Comparison of ENCODE assay signal across 18 cellular contexts in the genomic region with DNA sequence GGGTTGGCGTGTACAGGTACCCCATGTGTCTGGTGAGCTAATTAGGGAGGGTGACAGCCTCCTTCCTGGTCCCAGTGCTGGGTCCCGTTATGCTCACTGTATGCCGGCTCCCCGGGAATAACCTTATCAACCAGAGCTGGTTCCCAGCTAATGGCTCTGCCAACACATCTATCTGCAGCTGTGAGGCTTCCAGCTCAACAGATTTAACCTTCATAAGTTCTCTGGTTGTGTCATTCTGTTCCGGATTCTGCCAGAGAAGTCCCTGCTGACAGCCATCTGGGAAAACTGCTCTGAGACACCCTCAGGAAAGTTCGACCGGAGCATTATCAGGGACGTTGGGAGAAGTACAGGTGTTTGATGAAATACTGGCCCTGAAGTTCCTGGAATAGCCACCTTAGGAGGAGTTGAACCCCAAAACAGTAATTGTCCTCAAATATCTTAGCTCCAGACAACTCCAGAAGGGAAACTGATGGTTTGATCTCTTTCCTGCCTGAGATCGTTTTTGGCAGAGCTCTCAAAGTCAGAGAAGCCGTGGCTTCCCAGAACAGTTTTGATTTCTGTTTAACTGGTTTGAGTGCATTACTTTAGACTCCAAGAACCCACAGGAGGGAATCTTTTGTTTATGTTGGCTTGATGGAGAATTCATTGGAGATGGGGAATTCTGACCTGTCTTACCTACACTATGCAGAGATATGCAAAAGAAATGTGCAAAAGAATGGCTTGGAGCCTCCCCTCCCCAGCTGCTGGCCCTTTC. TPM values are rescaled to one million over a fixed set of nuclear protein-coding genes. Genes with fewer than 3 reads are reported as not detected.
DNase-seq lines count a peak whose midpoint lies in the region; ATAC-seq and TF ChIP-seq lines count a peak whose summit lies in the region.
"Had no signal": no experiment of that assay in that cellular context is flagged by ENCODE, and none has a peak within 500 bp of the region (broad histone marks: within the 10 kb centered on the region; RNA-seq: fewer than 3 reads in every experiment).

No MANE protein-coding gene starts in this region.

- no peaks in the 10 kb centered on the region for H3K27me3 ChIP-seq in SK-N-SH (ENCODE audit: insufficient read depth)
- H3K27me3 ChIP-seq in esophagus (ENCODE audit: control insufficient read depth in 1 of 2, insufficient read depth in 2 of 2, low read length in 2 of 2), result no peaks in the 10 kb centered on the region
- no peaks in the 10 kb centered on the region for H3K27me3 ChIP-seq in lower lobe of right lung (ENCODE audit: low read depth)
- no peaks in the 10 kb centered on the region for H3K27me3 ChIP-seq in sigmoid colon
- H3K27me3 ChIP-seq: MG63, SJCRH30, uterus had no signal

- no peak overlapping the region for H2AFZ ChIP-seq in SK-N-SH (ENCODE audit: low read depth)
- H2AFZ ChIP-seq: GM23338 had no signal

- no peaks in the 10 kb centered on the region for H3K9me2 ChIP-seq in SK-N-SH

- no peak overlapping the region for H3K4me3 ChIP-seq in SK-N-SH (ENCODE audit: low read depth in 2 of 2, low read length in 1 of 2)
- H3K4me3 ChIP-seq in esophagus (ENCODE audit: low read depth in 1 of 2, low read length in 2 of 2), result no peak overlapping the region
- H3K4me3 ChIP-seq in lower lobe of right lung, result no peak overlapping the region
- no peak overlapping the region for H3K4me3 ChIP-seq in sigmoid colon
- H3K4me3 ChIP-seq: GM23338, MG63, SJCRH30, smooth muscle cell, uterus had no signal

- no peak for TF ChIP-seq POLR2A in sigmoid colon (IDR thresholded peaks at IDR 0.05)

- H4K20me1 ChIP-seq in SK-N-SH (ENCODE audit: insufficient read depth), result no peaks in the 10 kb centered on the region

- TF ChIP-seq RAD21 in SK-N-SH (IDR thresholded peaks at IDR 0.05; ENCODE audit: low read length), result no peak

- H3K27ac ChIP-seq in SK-N-SH (ENCODE audit: low read depth in 2 of 2, low read length in 1 of 2) (no peak overlapping the region), esophagus (ENCODE audit: low read depth in 2 of 2, low read length in 1 of 2) (peak overlapping the region; percentile 34 to 49), lower lobe of right lung (peak overlapping the region; percentile 47), sigmoid colon (peak overlapping the region; percentile 58 to 75 (median 64))
- H3K27ac ChIP-seq: SJCRH30, uterus had no signal

- DNase-seq in SK-N-SH (no peak), lower lobe of right lung (no peak), sigmoid colon (no peak), HT-29 (ENCODE audit: low spot score) (no peak), NCI-H1417 (lab: John Stamatoyannopoulos, UW) (no peak), left colon (no peak)
- DNase-seq in activated CD8-positive, alpha-beta memory T cell treated with anti-CD3 and anti-CD28 coated beads for 24 hours, result no peak
- DNase-seq: head of caudate nucleus, MG63, NCI-H1694 treated with DMSO at 0.1 percent for 48 hours, SJCRH30, T-helper 9 cell, uterus had no signal

- peak in 1 of 2 donors; percentile 5 for ATAC-seq in lower lobe of right lung
- no peak for ATAC-seq in left colon
- ATAC-seq: activated CD4-positive, CD25-positive, alpha-beta regulatory T cell treated with anti-CD3 and anti-CD28 coated beads, Interleukin-2, amount 50 U/mL, for 24 hours; GM23338 had no signal

- H3F3A ChIP-seq in SK-N-SH (replicated peaks; ENCODE audit: insufficient read depth), result no peaks in the 10 kb centered on the region

- WGBS in SK-N-SH (ENCODE audit: low lambda C conversion rate), result 86% methylated on average over 9 of the region's 10 CpGs
- 31 to 32% methylated on average over 10 of the region's 10 CpGs for WGBS in esophagus, 2 donors
- whole genome bisulfite sequencing in sigmoid colon, 2 donors, result 72 to 81% methylated on average over 10 of the region's 10 CpGs

- no peaks in the 10 kb centered on the region for H3K79me2 ChIP-seq in SK-N-SH (ENCODE audit: insufficient read depth)

- TF ChIP-seq EP300 in SK-N-SH (IDR thresholded peaks at IDR 0.05; ENCODE audit: borderline replicate concordance in 1 of 2, low read depth in 1 of 2, low read length in 1 of 2), result no peak
- no peak for TF ChIP-seq EP300 in sigmoid colon (IDR thresholded peaks at IDR 0.05)

- no peak overlapping the region for H3K9ac ChIP-seq in SK-N-SH

- CTCF ChIA-PET in SK-N-SH (lab: Yijun Ruan, JAX), result interaction anchor here (1.3 kb wide), 1 partner anchor 23 kb away, joined by 5 read pairs; no protein-coding TSS in a partner anchor

- POLR2A ChIA-PET in SK-N-SH (lab: Yijun Ruan, JAX), result interaction anchor here (1.6 kb wide), 1 partner anchor 16 kb away, joined by 3 read pairs; no protein-coding TSS in a partner anchor

- H3K36me3 ChIP-seq in SK-N-SH (replicated peaks in 1 of 2; ENCODE audit: control insufficient read depth in 1 of 2, insufficient read depth in 2 of 2, low read length in 1 of 2), result no peaks in the 10 kb centered on the region
- no peaks in the 10 kb centered on the region for H3K36me3 ChIP-seq in esophagus (ENCODE audit: control insufficient read depth in 2 of 2, insufficient read depth in 2 of 2, low read length in 1 of 2)
- peaks cover 10% of the 10 kb centered on the region for H3K36me3 ChIP-seq in lower lobe of right lung
- H3K36me3 ChIP-seq in sigmoid colon, result peaks cover 0 to 8% (median 0%) of the 10 kb centered on the region in 4 donors
- H3K36me3 ChIP-seq: MG63, SJCRH30, uterus had no signal

- no peaks in the 10 kb centered on the region for H3K9me3 ChIP-seq in SK-N-SH
- H3K9me3 ChIP-seq in esophagus (ENCODE audit: control insufficient read depth in 2 of 2, insufficient read depth in 1 of 2, low read depth in 1 of 2, low read length in 1 of 2), result no peaks in the 10 kb centered on the region
- no peaks in the 10 kb centered on the region for H3K9me3 ChIP-seq in lower lobe of right lung
- no peaks in the 10 kb centered on the region for H3K9me3 ChIP-seq in sigmoid colon
- H3K9me3 ChIP-seq: MG63, SJCRH30, uterus had no signal

- H3K4me2 ChIP-seq in SK-N-SH, result no peak overlapping the region
- H3K4me2 ChIP-seq: GM23338, smooth muscle cell had no signal

- peaks cover 0 to 5% of the 10 kb centered on the region in 2 experiments; a peak in 1 of 4 replicates for H3K4me1 ChIP-seq in SK-N-SH (ENCODE audit: control insufficient read depth in 1 of 2, insufficient read depth in 2 of 2, low read depth in 1 of 2, low read length in 1 of 2)
- peaks cover 0 to 10% of the 10 kb centered on the region in 2 donors for H3K4me1 ChIP-seq in esophagus (ENCODE audit: control insufficient read depth in 2 of 2, insufficient read depth in 2 of 2, low read length in 1 of 2)
- H3K4me1 ChIP-seq in lower lobe of right lung, result peaks cover 67% of the 10 kb centered on the region
- H3K4me1 ChIP-seq in sigmoid colon, result peaks cover 0 to 50% (median 46%) of the 10 kb centered on the region in 4 donors
- H3K4me1 ChIP-seq: uterus had no signal

- intact Hi-C loops in lower lobe of right lung (cut with DNase I) (no loop called here), sigmoid colon (cut with DNase I) (no loop called here), left colon (cut with DNase I, micrococcal nuclease) (no loop called here)

- no peak for TF ChIP-seq CTCF in SK-N-SH (IDR thresholded peaks at IDR 0.05)
- TF ChIP-seq CTCF in lower lobe of right lung (IDR thresholded peaks at IDR 0.05), result no peak
- TF ChIP-seq CTCF in sigmoid colon (IDR thresholded peaks at IDR 0.05), result no peak

TF ChIP-seq in SK-N-SH, 30 proteins besides CTCF, POLR2A, EP300 and RAD21:
- TF ChIP-seq ELF1 (IDR thresholded peaks at IDR 0.05), result no peak
- TF ChIP-seq NFIC (IDR thresholded peaks at IDR 0.05; ENCODE audit: borderline replicate concordance), result 0 out of 2 replicates have a peak, but pooled peaks have one; percentile 17

RNA-seq across cellular contexts. Expression of a gene that starts 39.4 kb away (rescaled TPM):
- 0.06 and 0.07 TPM in 2 replicates for polyA plus RNA-seq in SK-N-SH (2012; rRNA removed)
- 0.08 TPM in 2 replicates for polyA plus RNA-seq in SK-N-SH (2012; cell fraction: cytosol; rRNA removed)
- polyA plus RNA-seq in SK-N-SH (2012; cell fraction: nucleus; rRNA removed), result 0.06 and 0.07 TPM in 2 replicates
- polyA plus RNA-seq in esophagus, result under 1 TPM in 1 of 2 donors, not detected in 1; 0.06 TPM
- 0.12 TPM for total RNA-seq in lower lobe of right lung
- total RNA-seq in sigmoid colon, result not detected
- polyA plus RNA-seq in sigmoid colon, result under 1 TPM in 1 of 3 donors, not detected in 2; 0.04 TPM
- total RNA-seq in HT-29 (2014; rRNA removed; shearing (Covaris generic)), result not detected in 2 replicates
- not detected for total RNA-seq in left colon
- total RNA-seq: epithelial cell of proximal tubule, GM23338 had no signal
- polyA plus RNA-seq: smooth muscle cell had no signal

Comparison
In these comparisons a context has a peak if more than half of its experiments do, and no peak if none do; other contexts are left out.
1. H3K27ac ChIP-seq: peak in esophagus (2 of 2), lower lobe of right lung (single experiment) and sigmoid colon (4 of 4); none in SK-N-SH (0 of 2).